ENCODE assay signal across 16 cellular contexts in the genomic region with DNA sequence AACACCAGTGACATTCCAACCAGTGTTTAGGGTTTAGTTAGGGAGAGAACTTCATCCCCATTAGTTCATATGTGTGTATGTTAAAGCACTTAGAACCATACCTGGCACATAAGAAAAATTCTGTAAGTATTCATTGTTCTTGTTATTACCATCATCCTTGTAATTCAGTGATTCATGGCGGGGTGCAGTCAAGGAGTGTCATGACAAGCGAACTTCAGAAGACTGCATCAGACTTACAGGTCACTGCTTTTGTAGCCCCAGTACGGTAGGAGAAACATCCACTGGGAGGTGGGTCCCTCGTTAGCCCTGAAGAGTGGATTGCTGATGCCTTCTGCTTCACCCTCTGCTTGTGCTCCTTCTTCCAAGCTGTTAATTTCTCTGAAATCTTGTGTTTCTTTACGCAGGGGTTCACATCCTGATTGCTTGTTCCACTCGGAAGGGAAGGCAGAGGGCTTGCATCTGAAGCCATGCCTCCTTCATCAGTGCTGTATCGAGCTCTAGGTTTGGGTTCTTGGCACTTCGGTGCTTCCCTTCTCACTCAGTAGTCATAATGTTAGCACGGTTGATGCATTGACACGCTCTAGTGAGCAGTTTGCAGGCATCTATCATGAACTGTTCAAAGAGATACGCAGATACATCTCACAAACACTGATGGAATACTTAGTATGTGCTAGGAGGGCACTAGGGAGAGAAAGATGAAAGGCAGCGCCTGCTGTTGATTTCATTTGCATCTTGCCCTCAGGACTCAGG.
A peak's percentile ranks its signal among the peaks of the same experiment; 100 is the strongest.
DNase-seq lines count a peak whose midpoint lies in the region; ATAC-seq, FAIRE-seq and TF ChIP-seq lines count a peak whose summit lies in the region.
"Had no signal": no experiment of that assay in that cellular context is flagged by ENCODE, and none has a peak within 500 bp of the region (broad histone marks: within the 10 kb centered on the region; RNA-seq: fewer than 3 reads in every experiment).

No MANE protein-coding gene starts in this region.

- H3K4me2 ChIP-seq in GM23248 (ENCODE audit: unreplicated experiment) (peak overlapping the region; percentile 55), mesenchymal stem cell (ENCODE audit: low read length, poor library complexity, severe bottlenecking) (no peak overlapping the region)
- H3K4me2 ChIP-seq: BLaER1 treated with 17β-estradiol and CSF1 and Interleukin-3, amounts not matched to agents 10 nM and 100 nM had no signal

- H3K4ac ChIP-seq in mesenchymal stem cell (ENCODE audit: low read depth in 1 of 2, low read length in 2 of 2), result no peak overlapping the region

- H3K9me3 ChIP-seq in GM23248 (ENCODE audit: low read depth) (no peaks in the 10 kb centered on the region), mesenchymal stem cell (ENCODE audit: control insufficient read depth, low read length) (no peaks in the 10 kb centered on the region), thyroid gland (no peaks in the 10 kb centered on the region)

- no peaks in the 10 kb centered on the region for H3K9me2 ChIP-seq in GM23248 (ENCODE audit: insufficient read depth)

- no peak overlapping the region for H2BK120ac ChIP-seq in mesenchymal stem cell (ENCODE audit: low read depth, low read length)

- H3K27ac ChIP-seq in GM23248 (peak overlapping the region; percentile 57), mesenchymal stem cell (ENCODE audit: low read length, poor library complexity, severe bottlenecking) (no peak overlapping the region), thyroid gland (peak overlapping the region; percentile 85 to 93 (median 89))
- H3K27ac ChIP-seq: BLaER1 treated with 17β-estradiol and CSF1 and Interleukin-3, amounts not matched to agents 10 nM and 100 nM had no signal

- H2AFZ ChIP-seq in GM23248 (peak overlapping the region; percentile 31), mesenchymal stem cell (ENCODE audit: low read depth, low read length) (no peak overlapping the region)

- 0 out of 2 replicates have a peak, but pooled peaks cover 17% of the 10 kb centered on the region for H3F3A ChIP-seq in GM23248 (ENCODE audit: insufficient read depth)

- H3K79me2 ChIP-seq in GM23248 (ENCODE audit: insufficient read depth), result no peaks in the 10 kb centered on the region

- TF ChIP-seq CTCF in bronchial epithelial cell (IDR thresholded peaks at IDR 0.05; ENCODE audit: insufficient read depth, low read length, severe bottlenecking), result no peak
- TF ChIP-seq CTCF in thyroid gland (IDR thresholded peaks at IDR 0.05), result no peak

- in situ Hi-C loops in GM23248 (cut with MboI), result no loop called here

- FAIRE-seq in bronchial epithelial cell (lab: Jason Lieb, UNC), result peak; percentile 32
- FAIRE-seq: GM12878, GM18507 had no signal

- H3K4me3 ChIP-seq in GM23248, result peak overlapping the region; percentile 25
- H3K4me3 ChIP-seq in bronchial epithelial cell (ENCODE audit: low read depth, low read length), result no peak overlapping the region
- H3K4me3 ChIP-seq in mesenchymal stem cell (ENCODE audit: insufficient read depth in 1 of 2, low read depth in 1 of 2, low read length in 2 of 2), result no peak overlapping the region
- no peak overlapping the region for H3K4me3 ChIP-seq in thyroid gland (replicated peaks in 1 of 3)
- H3K4me3 ChIP-seq: BLaER1 treated with 17β-estradiol and CSF1 and Interleukin-3, amounts not matched to agents 10 nM and 100 nM; GM12878 had no signal

- no peaks in the 10 kb centered on the region for H4K20me1 ChIP-seq in GM23248 (ENCODE audit: insufficient read depth)

- ATAC-seq in GM21786 (IDR thresholded peaks at IDR 0.05; ENCODE audit: unreplicated experiment), result no peak
- ATAC-seq in GM18870 (IDR thresholded peaks at IDR 0.05; ENCODE audit: unreplicated experiment), result no peak
- ATAC-seq: GM12878, Panc1 had no signal

- H3K27me3 ChIP-seq in GM23248 (replicated peaks; ENCODE audit: insufficient read depth), result no peaks in the 10 kb centered on the region
- H3K27me3 ChIP-seq in bronchial epithelial cell (ENCODE audit: control insufficient read depth, insufficient read depth, low read length), result no peaks in the 10 kb centered on the region
- peaks cover 0 to 9% of the 10 kb centered on the region in 2 experiments for H3K27me3 ChIP-seq in mesenchymal stem cell (ENCODE audit: control insufficient read depth in 1 of 2, insufficient read depth in 1 of 2, low read length in 2 of 2)
- no peaks in the 10 kb centered on the region for H3K27me3 ChIP-seq in thyroid gland

- intact Hi-C loops in thyroid gland (cut with DNase I), result no loop called here

- no peak for TF ChIP-seq POLR2A in thyroid gland (IDR thresholded peaks at IDR 0.05)

- H3K79me1 ChIP-seq in mesenchymal stem cell (replicated peaks; ENCODE audit: low read length, poor library complexity, severe bottlenecking), result no peaks in the 10 kb centered on the region

- H2BK5ac ChIP-seq in mesenchymal stem cell (ENCODE audit: low read depth, low read length, poor library complexity, severe bottlenecking), result no peak overlapping the region

- H3K18ac ChIP-seq in mesenchymal stem cell (ENCODE audit: low read depth in 1 of 2, low read length in 2 of 2), result no peak overlapping the region

- no peak overlapping the region for H2BK15ac ChIP-seq in mesenchymal stem cell (ENCODE audit: low read depth, poor library complexity, severe bottlenecking)

- H3K23ac ChIP-seq in mesenchymal stem cell (ENCODE audit: low read length in 2 of 2), result no peak overlapping the region

- no peaks in the 10 kb centered on the region for H3K36me3 ChIP-seq in GM23248 (ENCODE audit: low read depth)
- no peaks in the 10 kb centered on the region for H3K36me3 ChIP-seq in bronchial epithelial cell (ENCODE audit: control insufficient read depth, insufficient read depth, low read length)
- no peaks in the 10 kb centered on the region for H3K36me3 ChIP-seq in mesenchymal stem cell (ENCODE audit: control insufficient read depth in 1 of 2, insufficient read depth in 2 of 2, low read depth in 1 of 2, low read length in 2 of 2)
- no peaks in the 10 kb centered on the region for H3K36me3 ChIP-seq in thyroid gland
- H3K36me3 ChIP-seq: BLaER1 treated with 17β-estradiol and CSF1 and Interleukin-3, amounts not matched to agents 10 nM and 100 nM had no signal

- H2BK12ac ChIP-seq in mesenchymal stem cell (ENCODE audit: low read length in 2 of 2), result no peak overlapping the region

- no peak overlapping the region for H4K91ac ChIP-seq in mesenchymal stem cell (ENCODE audit: low read length)

- peak overlapping the region; percentile 65 for H2AK5ac ChIP-seq in mesenchymal stem cell (ENCODE audit: low read length, severe bottlenecking)

- peaks cover 18% of the 10 kb centered on the region for H3K4me1 ChIP-seq in GM23248 (ENCODE audit: insufficient read depth)
- peaks cover 34% of the 10 kb centered on the region for H3K4me1 ChIP-seq in mesenchymal stem cell (ENCODE audit: control insufficient read depth, insufficient read depth, low read depth, low read length)
- peaks cover 34 to 56% of the 10 kb centered on the region in 2 donors for H3K4me1 ChIP-seq in thyroid gland

- no peak overlapping the region for H3K14ac ChIP-seq in mesenchymal stem cell (ENCODE audit: low read length in 2 of 2)

- H3K9ac ChIP-seq in GM23248, result peak overlapping the region; percentile 62
- H3K9ac ChIP-seq in mesenchymal stem cell (ENCODE audit: low read length), result no peak overlapping the region
- H3K9ac ChIP-seq: BLaER1 treated with 17β-estradiol and CSF1 and Interleukin-3, amounts not matched to agents 10 nM and 100 nM had no signal

- 17 to 23% methylated on average over 12 of the region's 12 CpGs for WGBS in GM23248 (ENCODE audit: low coverage in 1 of 2, low lambda C conversion rate in 2 of 2, missing lambda C conversion rate in 2 of 2), 2 experiments
- 93% methylated on average over 12 of the region's 12 CpGs for whole genome bisulfite sequencing in mesenchymal stem cell
- 73 to 82% methylated on average over 12 of the region's 12 CpGs for WGBS in thyroid gland, 2 donors

- DNase-seq in GM23248 (peak; percentile 66), bronchial epithelial cell (ENCODE audit: low read depth) (peak; percentile 32), mesenchymal stem cell (no peak), thyroid gland (no peak), NOMO-1 treated with dmso at 0.1 percent for 144 hours (lab: John Stamatoyannopoulos, UW; ENCODE audit: unreplicated experiment) (no peak)
- DNase-seq: GOT3, NCI-H1436, NCI-H2029 treated with DMSO at 0.1 percent for 48 hours, NCI-H524 treated with DMSO at 0.1 percent for 48 hours, SHP77 had no signal

- H4K8ac ChIP-seq in mesenchymal stem cell (ENCODE audit: low read length), result no peak overlapping the region

Comparison
In these comparisons a context has a peak if more than half of its experiments do, and no peak if none do; other contexts are left out.
1. DNase-seq: peak in GM23248 (single experiment) and bronchial epithelial cell (single experiment); none in mesenchymal stem cell (single experiment), thyroid gland (0 of 2) and NOMO-1 treated with dmso at 0.1 percent for 144 hours (single experiment).